Comparison of ENCODE assay signal across 8 cellular contexts in the genomic region with DNA sequence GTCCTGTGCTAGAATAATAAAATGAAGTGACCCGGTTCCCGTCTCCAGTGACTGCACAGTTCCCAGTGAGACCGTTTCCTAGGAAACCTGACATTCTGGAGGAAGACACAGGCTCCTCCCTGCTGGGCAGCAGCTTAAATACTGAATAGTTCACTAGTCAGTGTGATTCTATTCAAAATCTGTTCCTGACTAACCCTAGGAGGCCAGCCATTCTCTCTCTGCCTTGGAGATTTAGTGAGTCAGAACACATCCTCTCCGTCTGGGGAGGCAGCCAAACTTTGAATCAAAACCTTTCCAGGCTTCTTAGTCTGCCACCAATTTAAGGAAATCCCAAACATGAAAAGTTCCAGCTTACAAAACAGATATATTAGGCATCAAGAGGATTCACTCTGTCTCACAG. TPM values are rescaled to one million over a fixed set of nuclear protein-coding genes. Genes with fewer than 3 reads are reported as not detected.
DNase-seq lines count a peak whose midpoint lies in the region; ATAC-seq and TF ChIP-seq lines count a peak whose summit lies in the region.

No MANE protein-coding gene starts in this region.

- H3K9me3 Mint-ChIP-seq in CD8-positive, alpha-beta T cell = no peaks in the 10 kb centered on the region

- H3K4me1 Mint-ChIP-seq in CD8-positive, alpha-beta T cell (ENCODE audit: low read depth) = no peaks in the 10 kb centered on the region

- CTCF ChIA-PET in CD8-positive, alpha-beta T cell (lab: Charles Lee) = no interaction called here

- H3K4me3 ChIP-seq in vagina = no peak overlapping the region
- H3K4me3 ChIP-seq in CD8-positive, alpha-beta T cell (ENCODE audit: low read depth, low read length) = no peak overlapping the region

- intact Hi-C loops in vagina (cut with DNase I) = no loop called here
- intact Hi-C loops in CD8-positive, alpha-beta T cell (cut with DNase I, micrococcal nuclease) = no loop called here

- POLR2A ChIA-PET in CD8-positive, alpha-beta T cell (lab: Charles Lee) = interaction anchor here (1.0 kb wide), 1 partner anchor 9 kb away, joined by 3 read pairs; no protein-coding TSS in a partner anchor

- H3K4me3 Mint-ChIP-seq in CD8-positive, alpha-beta T cell = no peak overlapping the region

- H3K9me3 ChIP-seq in vagina = no peaks in the 10 kb centered on the region
- H3K9me3 ChIP-seq in CD8-positive, alpha-beta T cell (ENCODE audit: low read length) = no peaks in the 10 kb centered on the region

- TF ChIP-seq POLR2A in vagina (IDR thresholded peaks at IDR 0.05) = no peak

- ATAC-seq in CD8-positive, alpha-beta T cell = no peak
- ATAC-seq in GM18858 (IDR thresholded peaks at IDR 0.05; ENCODE audit: unreplicated experiment) (no peak), HG03342 (IDR thresholded peaks at IDR 0.05; ENCODE audit: unreplicated experiment) (no peak)

- H3K27ac Mint-ChIP-seq in CD8-positive, alpha-beta T cell = no peak overlapping the region

- DNase-seq in AG08395 (ENCODE audit: low spot score) (peak; percentile 93), NCI-H2196 (lab: John Stamatoyannopoulos, UW; ENCODE audit: unreplicated experiment) (peak; percentile 37), ecto neural progenitor cell (ENCODE audit: low spot score) (peak; percentile 77), medulla oblongata (ENCODE audit: extremely low spot score) (peak; percentile 89), vagina (ENCODE audit: extremely low spot score in 2 of 2) (no peak)
- no peak for DNase-seq in CD8-positive, alpha-beta T cell

- no peaks in the 10 kb centered on the region for H3K27me3 ChIP-seq in vagina
- no peaks in the 10 kb centered on the region for H3K27me3 ChIP-seq in CD8-positive, alpha-beta T cell (ENCODE audit: insufficient read depth, low read length)

- H3K36me3 ChIP-seq in vagina = no peaks in the 10 kb centered on the region
- peaks cover 9% of the 10 kb centered on the region for H3K36me3 ChIP-seq in CD8-positive, alpha-beta T cell (ENCODE audit: insufficient read depth, low read length)

- H3K4me1 ChIP-seq in vagina = peaks cover 13% of the 10 kb centered on the region
- H3K4me1 ChIP-seq in CD8-positive, alpha-beta T cell (ENCODE audit: insufficient read depth, low read length) = no peaks in the 10 kb centered on the region

- H3K27ac ChIP-seq in vagina = peak overlapping the region; percentile 83
- no peak overlapping the region for H3K27ac ChIP-seq in CD8-positive, alpha-beta T cell (ENCODE audit: low read depth, low read length)

- no peaks in the 10 kb centered on the region for H3K27me3 Mint-ChIP-seq in CD8-positive, alpha-beta T cell (ENCODE audit: low read depth)

- peaks cover 55% of the 10 kb centered on the region for H3K36me3 Mint-ChIP-seq in CD8-positive, alpha-beta T cell

- TF ChIP-seq CTCF in vagina (IDR thresholded peaks at IDR 0.05) = no peak
- TF ChIP-seq CTCF in CD8-positive, alpha-beta T cell (IDR thresholded peaks at IDR 0.05) = no peak

RNA-seq across cellular contexts. Expression of a gene that starts 11.2 kb away (rescaled TPM):
- total RNA-seq in vagina = 12.8 TPM
- 1 to 10 TPM; 8.6 to 9.1 TPM for total RNA-seq in CD8-positive, alpha-beta T cell

RNA-seq across cellular contexts. Expression of a gene that starts 11.3 kb away (rescaled TPM):
- 1,279 TPM for total RNA-seq in vagina
- 1,000 to 10,000 TPM; 1,595 to 1,676 TPM for total RNA-seq in CD8-positive, alpha-beta T cell

Comparison
In these comparisons a context has a peak if more than half of its experiments do, and no peak if none do; other contexts are left out.
1. DNase-seq: peak in AG08395 (single experiment), NCI-H2196 (single experiment), ecto neural progenitor cell (single experiment) and medulla oblongata (single experiment); none in vagina (0 of 2) and CD8-positive, alpha-beta T cell (0 of 7).